8 cellular contexts compared by ENCODE assay signal in genomic region chr3:127915115-127915936, GRCh38. TPM values are rescaled to one million over a fixed set of nuclear protein-coding genes. Genes with fewer than 3 reads are reported as not detected.
A peak's percentile ranks its signal among the peaks of the same experiment; 100 is the strongest.
DNase-seq lines count a peak whose midpoint lies in the region; ATAC-seq and TF ChIP-seq lines count a peak whose summit lies in the region.

Gene KBTBD12, plus strand, starts transcription at chr3:127915232. Its CDS starts 7,830 bp downstream, at chr3:127923062.

- WGBS in gastroesophageal sphincter (ENCODE audit: low coverage in 1 of 2), 2 donors, result 57% methylated on average over 5 of the region's 69 CpGs; no CpG with 5 or more reads in 1 of the 2 donors

- CTCF ChIA-PET in BJ (lab: Yijun Ruan, JAX), result no interaction called here

- ATAC-seq in gastroesophageal sphincter (peak; percentile 77), omental fat pad (ENCODE audit: low FRiP score) (peak; percentile 54), HG03354 (IDR thresholded peaks at IDR 0.05; ENCODE audit: poor library complexity, severe bottlenecking, unreplicated experiment) (no peak), GM21367 (IDR thresholded peaks at IDR 0.05; ENCODE audit: unreplicated experiment) (no peak)

- TF ChIP-seq CTCF in BJ (IDR thresholded peaks at IDR 0.05; ENCODE audit: insufficient read depth, low read depth, low read length) (no peak), Peyer's patch (IDR thresholded peaks at IDR 0.05) (no peak), gastroesophageal sphincter (IDR thresholded peaks at IDR 0.05) (peak in 2 of 4 experiments; percentile 4 to 35), omental fat pad (IDR thresholded peaks at IDR 0.05) (no peak)

- H3K4me1 ChIP-seq in Peyer's patch, result peaks cover 0 to 8% (median 0%) of the 10 kb centered on the region in 4 donors
- H3K4me1 ChIP-seq in gastroesophageal sphincter, result peaks cover 0 to 52% (median 16%) of the 10 kb centered on the region in 3 donors

- peaks cover 10% of the 10 kb centered on the region for H3K27me3 ChIP-seq in BJ (ENCODE audit: control insufficient read depth, insufficient read depth, low read length)
- H3K27me3 ChIP-seq in Peyer's patch, result no peaks in the 10 kb centered on the region
- no peaks in the 10 kb centered on the region for H3K27me3 ChIP-seq in gastroesophageal sphincter

- POLR2A ChIA-PET in BJ (lab: Charles Lee), result no interaction called here

- no peak for TF ChIP-seq EP300 in gastroesophageal sphincter (IDR thresholded peaks at IDR 0.05)

- peak within 1 kb of the TSS in 2 of 4 donors; percentile 16 to 57 for H3K27ac ChIP-seq in Peyer's patch
- peak within 1 kb of the TSS; percentile 45 to 90 (median 88) for H3K27ac ChIP-seq in gastroesophageal sphincter

- no peak for DNase-seq in BJ (ENCODE audit: low read depth)
- DNase-seq in Peyer's patch, result no peak
- no peak for DNase-seq in omental fat pad (ENCODE audit: low spot score)
- no peak for DNase-seq in NCI-H1048 (lab: John Stamatoyannopoulos, UW)
- DNase-seq in NCI-H2171 treated with DMSO at 0.1 percent for 48 hours (lab: John Stamatoyannopoulos, UW), result no peak

- no peaks in the 10 kb centered on the region for H3K36me3 ChIP-seq in BJ (ENCODE audit: control insufficient read depth, insufficient read depth, low read length)
- H3K36me3 ChIP-seq in Peyer's patch, result no peaks in the 10 kb centered on the region
- H3K36me3 ChIP-seq in gastroesophageal sphincter, result no peaks in the 10 kb centered on the region

- H3K4me3 ChIP-seq in BJ (ENCODE audit: low read depth, low read length) (peak within 1 kb of the TSS; percentile 40), Peyer's patch (peak within 1 kb of the TSS; percentile 6 to 52 (median 34)), gastroesophageal sphincter (peak within 1 kb of the TSS; percentile 39 to 63)

- no peak for TF ChIP-seq POLR2A in Peyer's patch (IDR thresholded peaks at IDR 0.05)
- peak; percentile 51 to 61 for TF ChIP-seq POLR2A in gastroesophageal sphincter (IDR thresholded peaks at IDR 0.05)

- no peaks in the 10 kb centered on the region for H3K9me3 ChIP-seq in Peyer's patch
- H3K9me3 ChIP-seq in gastroesophageal sphincter, result no peaks in the 10 kb centered on the region

RNA-seq across cellular contexts. Expression of gene KBTBD12, which starts in this region (rescaled TPM):
- not detected in 2 replicates for polyA plus RNA-seq in BJ (2011; rRNA removed)
- polyA minus RNA-seq in BJ (2011; rRNA and poly(A)+ RNA removed), result not detected in 2 replicates
- total RNA-seq in Peyer's patch, result 1 to 10 TPM; 1.5 to 3.5 (median 2.8) TPM
- total RNA-seq in gastroesophageal sphincter, result 10 to 100 TPM in 1 of 4 donors, 1 to 10 TPM in 3; 2.2 to 11.2 (median 5.8) TPM
- total RNA-seq in omental fat pad, result 1 to 10 TPM in 1 of 4 donors, under 1 TPM in 3; 0.48 to 1.9 (median 0.60) TPM

Comparison
In these comparisons a context has a peak if more than half of its experiments do, and no peak if none do; other contexts are left out.
1. POLR2A ChIP-seq: peak in gastroesophageal sphincter (2 of 2); none in Peyer's patch (0 of 2).
2. ATAC-seq: peak in gastroesophageal sphincter (single experiment) and omental fat pad (single experiment); none in HG03354 (single experiment) and GM21367 (single experiment).
3. Peak in every context shown above with its lines, with median percentiles within 50 percentile points of each other: H3K4me3 ChIP-seq.